2 cellular contexts compared by ENCODE assay signal in the genomic region with DNA sequence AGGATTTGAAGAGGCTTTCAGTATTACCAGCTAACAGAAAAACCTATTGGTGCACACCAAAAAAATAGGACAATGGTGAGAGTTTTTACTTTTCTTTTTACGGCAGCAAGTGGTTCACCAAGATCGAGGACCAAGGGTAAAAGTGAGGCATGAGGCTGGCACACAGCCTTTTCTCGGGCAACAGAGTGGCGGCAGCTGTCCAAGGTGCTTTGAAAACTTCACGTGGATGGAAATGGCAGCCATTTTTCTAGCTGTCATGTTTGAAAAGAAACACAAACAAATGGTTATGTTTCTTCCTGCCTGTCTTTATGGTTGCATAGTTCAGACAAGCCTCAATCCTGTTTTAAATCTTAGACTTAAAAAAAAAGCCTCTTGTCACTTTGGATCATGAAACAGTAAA.
TF ChIP-seq lines count a peak whose summit lies in the region.

No MANE protein-coding gene starts in this region.

TF ChIP-seq in SK-N-SH, 30 proteins besides CTCF, POLR2A, EP300 and RAD21 (continued from another document):
- TF ChIP-seq, protein P1, sequence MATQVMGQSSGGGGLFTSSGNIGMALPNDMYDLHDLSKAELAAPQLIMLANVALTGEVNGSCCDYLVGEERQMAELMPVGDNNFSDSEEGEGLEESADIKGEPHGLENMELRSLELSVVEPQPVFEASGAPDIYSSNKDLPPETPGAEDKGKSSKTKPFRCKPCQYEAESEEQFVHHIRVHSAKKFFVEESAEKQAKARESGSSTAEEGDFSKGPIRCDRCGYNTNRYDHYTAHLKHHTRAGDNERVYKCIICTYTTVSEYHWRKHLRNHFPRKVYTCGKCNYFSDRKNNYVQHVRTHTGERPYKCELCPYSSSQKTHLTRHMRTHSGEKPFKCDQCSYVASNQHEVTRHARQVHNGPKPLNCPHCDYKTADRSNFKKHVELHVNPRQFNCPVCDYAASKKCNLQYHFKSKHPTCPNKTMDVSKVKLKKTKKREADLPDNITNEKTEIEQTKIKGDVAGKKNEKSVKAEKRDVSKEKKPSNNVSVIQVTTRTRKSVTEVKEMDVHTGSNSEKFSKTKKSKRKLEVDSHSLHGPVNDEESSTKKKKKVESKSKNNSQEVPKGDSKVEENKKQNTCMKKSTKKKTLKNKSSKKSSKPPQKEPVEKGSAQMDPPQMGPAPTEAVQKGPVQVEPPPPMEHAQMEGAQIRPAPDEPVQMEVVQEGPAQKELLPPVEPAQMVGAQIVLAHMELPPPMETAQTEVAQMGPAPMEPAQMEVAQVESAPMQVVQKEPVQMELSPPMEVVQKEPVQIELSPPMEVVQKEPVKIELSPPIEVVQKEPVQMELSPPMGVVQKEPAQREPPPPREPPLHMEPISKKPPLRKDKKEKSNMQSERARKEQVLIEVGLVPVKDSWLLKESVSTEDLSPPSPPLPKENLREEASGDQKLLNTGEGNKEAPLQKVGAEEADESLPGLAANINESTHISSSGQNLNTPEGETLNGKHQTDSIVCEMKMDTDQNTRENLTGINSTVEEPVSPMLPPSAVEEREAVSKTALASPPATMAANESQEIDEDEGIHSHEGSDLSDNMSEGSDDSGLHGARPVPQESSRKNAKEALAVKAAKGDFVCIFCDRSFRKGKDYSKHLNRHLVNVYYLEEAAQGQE (IDR thresholded peaks at IDR 0.05; ENCODE audit: low read depth, low read length), result peak; percentile 90

TF ChIP-seq in SK-N-SH treated with all-trans-retinoic acid at 6 μM for 48 hours, 23 proteins besides CTCF, POLR2A, EP300 and RAD21 (continued from another document):
- TF ChIP-seq ESRRG (CRISPR knock-in tag; IDR thresholded peaks at IDR 0.05), result no peak
- TF ChIP-seq, protein P2, sequence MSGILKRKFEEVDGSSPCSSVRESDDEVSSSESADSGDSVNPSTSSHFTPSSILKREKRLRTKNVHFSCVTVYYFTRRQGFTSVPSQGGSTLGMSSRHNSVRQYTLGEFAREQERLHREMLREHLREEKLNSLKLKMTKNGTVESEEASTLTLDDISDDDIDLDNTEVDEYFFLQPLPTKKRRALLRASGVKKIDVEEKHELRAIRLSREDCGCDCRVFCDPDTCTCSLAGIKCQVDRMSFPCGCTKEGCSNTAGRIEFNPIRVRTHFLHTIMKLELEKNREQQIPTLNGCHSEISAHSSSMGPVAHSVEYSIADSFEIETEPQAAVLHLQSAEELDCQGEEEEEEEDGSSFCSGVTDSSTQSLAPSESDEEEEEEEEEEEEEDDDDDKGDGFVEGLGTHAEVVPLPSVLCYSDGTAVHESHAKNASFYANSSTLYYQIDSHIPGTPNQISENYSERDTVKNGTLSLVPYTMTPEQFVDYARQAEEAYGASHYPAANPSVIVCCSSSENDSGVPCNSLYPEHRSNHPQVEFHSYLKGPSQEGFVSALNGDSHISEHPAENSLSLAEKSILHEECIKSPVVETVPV (CRISPR knock-in tag; IDR thresholded peaks at IDR 0.05), result no peak
- no peak for TF ChIP-seq ZNF8 (CRISPR knock-in tag; IDR thresholded peaks at IDR 0.05)
- TF ChIP-seq GLIS3 (CRISPR knock-in tag; IDR thresholded peaks at IDR 0.05), result no peak
- TF ChIP-seq, protein P3, sequence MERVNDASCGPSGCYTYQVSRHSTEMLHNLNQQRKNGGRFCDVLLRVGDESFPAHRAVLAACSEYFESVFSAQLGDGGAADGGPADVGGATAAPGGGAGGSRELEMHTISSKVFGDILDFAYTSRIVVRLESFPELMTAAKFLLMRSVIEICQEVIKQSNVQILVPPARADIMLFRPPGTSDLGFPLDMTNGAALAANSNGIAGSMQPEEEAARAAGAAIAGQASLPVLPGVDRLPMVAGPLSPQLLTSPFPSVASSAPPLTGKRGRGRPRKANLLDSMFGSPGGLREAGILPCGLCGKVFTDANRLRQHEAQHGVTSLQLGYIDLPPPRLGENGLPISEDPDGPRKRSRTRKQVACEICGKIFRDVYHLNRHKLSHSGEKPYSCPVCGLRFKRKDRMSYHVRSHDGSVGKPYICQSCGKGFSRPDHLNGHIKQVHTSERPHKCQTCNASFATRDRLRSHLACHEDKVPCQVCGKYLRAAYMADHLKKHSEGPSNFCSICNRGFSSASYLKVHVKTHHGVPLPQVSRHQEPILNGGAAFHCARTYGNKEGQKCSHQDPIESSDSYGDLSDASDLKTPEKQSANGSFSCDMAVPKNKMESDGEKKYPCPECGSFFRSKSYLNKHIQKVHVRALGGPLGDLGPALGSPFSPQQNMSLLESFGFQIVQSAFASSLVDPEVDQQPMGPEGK (CRISPR knock-in tag; IDR thresholded peaks at IDR 0.05; ENCODE audit: borderline replicate concordance), result no peak
- TF ChIP-seq, protein P4, sequence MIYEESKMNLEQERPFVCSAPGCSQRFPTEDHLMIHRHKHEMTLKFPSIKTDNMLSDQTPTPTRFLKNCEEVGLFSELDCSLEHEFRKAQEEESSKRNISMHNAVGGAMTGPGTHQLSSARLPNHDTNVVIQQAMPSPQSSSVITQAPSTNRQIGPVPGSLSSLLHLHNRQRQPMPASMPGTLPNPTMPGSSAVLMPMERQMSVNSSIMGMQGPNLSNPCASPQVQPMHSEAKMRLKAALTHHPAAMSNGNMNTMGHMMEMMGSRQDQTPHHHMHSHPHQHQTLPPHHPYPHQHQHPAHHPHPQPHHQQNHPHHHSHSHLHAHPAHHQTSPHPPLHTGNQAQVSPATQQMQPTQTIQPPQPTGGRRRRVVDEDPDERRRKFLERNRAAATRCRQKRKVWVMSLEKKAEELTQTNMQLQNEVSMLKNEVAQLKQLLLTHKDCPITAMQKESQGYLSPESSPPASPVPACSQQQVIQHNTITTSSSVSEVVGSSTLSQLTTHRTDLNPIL (CRISPR knock-in tag; IDR thresholded peaks at IDR 0.05; ENCODE audit: low read depth), result no peak
- no peak for TF ChIP-seq BACH2 (CRISPR knock-in tag; IDR thresholded peaks at IDR 0.05; ENCODE audit: borderline replicate concordance)
- no peak for TF ChIP-seq ZNF70 (CRISPR knock-in tag; IDR thresholded peaks at IDR 0.05)
- TF ChIP-seq, protein P5, sequence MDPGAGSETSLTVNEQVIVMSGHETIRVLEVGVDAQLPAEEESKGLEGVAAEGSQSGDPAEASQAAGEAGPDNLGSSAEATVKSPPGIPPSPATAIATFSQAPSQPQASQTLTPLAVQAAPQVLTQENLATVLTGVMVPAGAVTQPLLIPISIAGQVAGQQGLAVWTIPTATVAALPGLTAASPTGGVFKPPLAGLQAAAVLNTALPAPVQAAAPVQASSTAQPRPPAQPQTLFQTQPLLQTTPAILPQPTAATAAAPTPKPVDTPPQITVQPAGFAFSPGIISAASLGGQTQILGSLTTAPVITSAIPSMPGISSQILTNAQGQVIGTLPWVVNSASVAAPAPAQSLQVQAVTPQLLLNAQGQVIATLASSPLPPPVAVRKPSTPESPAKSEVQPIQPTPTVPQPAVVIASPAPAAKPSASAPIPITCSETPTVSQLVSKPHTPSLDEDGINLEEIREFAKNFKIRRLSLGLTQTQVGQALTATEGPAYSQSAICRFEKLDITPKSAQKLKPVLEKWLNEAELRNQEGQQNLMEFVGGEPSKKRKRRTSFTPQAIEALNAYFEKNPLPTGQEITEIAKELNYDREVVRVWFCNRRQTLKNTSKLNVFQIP (CRISPR knock-in tag; IDR thresholded peaks at IDR 0.05; ENCODE audit: borderline replicate concordance, low read depth), result no peak
- no peak for TF ChIP-seq TOX (CRISPR knock-in tag; IDR thresholded peaks at IDR 0.05; ENCODE audit: borderline replicate concordance)
